ENCODE assay signal across 23 cellular contexts in the genomic region with DNA sequence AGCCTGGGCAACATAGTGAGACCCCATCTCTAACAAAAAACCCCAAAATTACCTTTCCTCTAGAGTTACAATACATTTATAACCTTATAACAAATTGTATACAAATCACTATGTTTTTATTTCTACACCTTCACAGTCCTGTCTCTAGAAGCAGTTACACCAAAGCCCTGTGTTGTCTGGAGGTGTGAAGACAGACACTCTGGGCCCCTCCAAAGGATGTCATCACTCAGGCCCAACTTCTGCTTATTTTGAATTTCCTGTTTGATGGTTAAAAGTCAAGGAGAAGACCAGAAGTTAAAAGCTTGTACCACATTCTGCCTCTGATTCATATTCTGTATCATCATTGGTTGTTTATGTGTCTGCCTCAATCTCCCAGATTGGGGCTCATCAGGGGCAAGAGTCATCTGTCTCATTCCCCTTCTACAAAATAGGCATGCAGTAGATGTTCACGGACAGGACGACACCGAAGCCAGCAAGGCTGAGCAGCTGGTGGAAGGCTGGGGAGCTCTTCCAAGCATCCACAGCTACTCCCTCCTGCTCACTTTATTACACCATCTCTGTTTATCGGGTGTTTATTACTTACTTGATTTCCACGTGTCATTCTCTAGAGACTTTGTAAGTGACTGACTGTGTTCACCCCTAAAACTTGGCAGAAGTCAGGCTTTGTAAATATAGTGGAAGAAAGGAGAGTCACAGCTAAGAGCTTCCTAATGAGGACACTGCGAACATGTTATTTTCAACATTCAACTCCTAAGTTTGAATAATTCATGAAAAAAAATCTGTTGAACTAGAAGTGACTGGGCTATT.
DNase-seq lines count a peak whose midpoint lies in the region; ATAC-seq and TF ChIP-seq lines count a peak whose summit lies in the region.
"Had no signal": no experiment of that assay in that cellular context is flagged by ENCODE, and none has a peak within 500 bp of the region (broad histone marks: within the 10 kb centered on the region; RNA-seq: fewer than 3 reads in every experiment).

No MANE protein-coding gene starts in this region.

- H3K4me3 ChIP-seq in fibroblast of mammary gland (ENCODE audit: control insufficient read depth, low read depth, low read length) (no peak overlapping the region), osteoblast (ENCODE audit: insufficient read depth, low read length) (no peak overlapping the region), brain microvascular endothelial cell (ENCODE audit: low read depth, low read length) (no peak overlapping the region)
- H3K4me3 ChIP-seq: A549, prostate gland, spleen, stomach had no signal

- TF ChIP-seq CTCF in natural killer cell (IDR thresholded peaks at IDR 0.05) (no peak), fibroblast of mammary gland (conservative IDR thresholded peaks at IDR 0.05; ENCODE audit: control insufficient read depth, insufficient read depth, low read depth, low read length) (no peak), osteoblast (IDR thresholded peaks at IDR 0.05; ENCODE audit: extremely low read depth, low read depth, low read length) (no peak), osteocyte (IDR thresholded peaks at IDR 0.05) (no peak), brain microvascular endothelial cell (IDR thresholded peaks at IDR 0.05; ENCODE audit: low read depth, low read length, missing control alignments) (no peak)

- H3K4me1 ChIP-seq in osteoblast (ENCODE audit: insufficient read depth, low read length): peaks cover 28% of the 10 kb centered on the region
- H3K4me1 ChIP-seq: A549, Caco-2, prostate gland, stomach had no signal

- H3K36me3 ChIP-seq in osteoblast (ENCODE audit: insufficient read depth, low read length) (no peaks in the 10 kb centered on the region), brain microvascular endothelial cell (replicated peaks) (no peaks in the 10 kb centered on the region)
- H3K36me3 ChIP-seq: prostate gland, spleen, stomach had no signal

- no peak for DNase-seq in natural killer cell
- no peak for DNase-seq in natural killer cell treated with Interleukin-12 subunit alpha and Interleukin-12 subunit beta and Interleukin-15 and Interleukin-18, amount 100 ng/mL, for 72 hours (ENCODE audit: low spot score)
- DNase-seq in fibroblast of mammary gland (ENCODE audit: low read depth): peak; percentile 42
- DNase-seq in osteoblast (ENCODE audit: insufficient read length, low spot score, missing footprints): no peak
- DNase-seq in osteocyte (ENCODE audit: extremely low spot score, unreplicated experiment): no peak
- DNase-seq in globus pallidus (ENCODE audit: low spot score): no peak
- DNase-seq in brain microvascular endothelial cell: no peak
- DNase-seq: activated CD4-positive, alpha-beta T cell treated with anti-CD3 and anti-CD28 coated beads, Interleukin-2, amount 50 U/mL, for 4 hours; activated CD8-positive, alpha-beta memory T cell treated with anti-CD3 and anti-CD28 coated beads, Interleukin-2, amount 50 U/mL, for 48 hours; activated effector memory CD4-positive, alpha-beta T cell treated with anti-CD3 and anti-CD28 coated beads, Interleukin-2, amount 50 U/mL, for 16 hours; Caco-2; kidney glomerular epithelial cell; NCI-H1436 treated with DMSO at 0.1 percent for 48 hours; SHP77 treated with DMSO at 0.1 percent for 48 hours; spleen; stimulated activated CD4-positive, alpha-beta T cell treated with anti-CD3 and anti-CD28 coated beads, Interleukin-4, amount 100 ng/mL, for 24 hours; stomach; T-helper 17 cell had no signal

- H3K27ac ChIP-seq in osteoblast (ENCODE audit: low read depth, low read length) (no peak overlapping the region), brain microvascular endothelial cell (no peak overlapping the region)
- H3K27ac ChIP-seq: A549, prostate gland, spleen, stomach, VCaP had no signal

- H3K9me3 Mint-ChIP-seq in natural killer cell (no peaks in the 10 kb centered on the region), osteocyte (ENCODE audit: unreplicated experiment) (no peaks in the 10 kb centered on the region)
- H3K9me3 Mint-ChIP-seq in natural killer cell treated with Interleukin-12 subunit alpha and Interleukin-12 subunit beta and Interleukin-15 and Interleukin-18, amount 100 ng/mL, for 72 hours: no peaks in the 10 kb centered on the region
- H3K9me3 Mint-ChIP-seq: neural crest cell had no signal

- H3K27me3 ChIP-seq in osteoblast (ENCODE audit: insufficient read depth, low read length) (no peaks in the 10 kb centered on the region), brain microvascular endothelial cell (replicated peaks) (no peaks in the 10 kb centered on the region)
- H3K27me3 ChIP-seq: spleen, stomach had no signal

- H2AFZ ChIP-seq in osteoblast (ENCODE audit: low read length): peak overlapping the region; percentile 24

- H3K27ac Mint-ChIP-seq in natural killer cell: no peak overlapping the region
- H3K27ac Mint-ChIP-seq in natural killer cell treated with Interleukin-12 subunit alpha and Interleukin-12 subunit beta and Interleukin-15 and Interleukin-18, amount 100 ng/mL, for 72 hours: no peak overlapping the region
- no peak overlapping the region for H3K27ac Mint-ChIP-seq in osteocyte (ENCODE audit: unreplicated experiment)
- H3K27ac Mint-ChIP-seq: T-helper 17 cell had no signal

- H4K20me1 ChIP-seq in osteoblast (ENCODE audit: insufficient read depth, low read length): no peaks in the 10 kb centered on the region

- no peak overlapping the region for H3K4me2 ChIP-seq in osteoblast (ENCODE audit: insufficient read depth, low read length)
- H3K4me2 ChIP-seq: A549 had no signal

- ATAC-seq in natural killer cell (peak in 2 of 3 donors; percentile 49 to 69), GM21737 (IDR thresholded peaks at IDR 0.05; ENCODE audit: unreplicated experiment) (no peak)
- no peak for ATAC-seq in natural killer cell treated with Interleukin-12 subunit alpha and Interleukin-12 subunit beta and Interleukin-15 and Interleukin-18, amount 100 ng/mL, for 72 hours
- ATAC-seq: A549, T-helper 17 cell had no signal

- no peaks in the 10 kb centered on the region for H3K79me2 ChIP-seq in osteoblast (ENCODE audit: insufficient read depth, low read length)

- H3K36me3 Mint-ChIP-seq in natural killer cell (no peaks in the 10 kb centered on the region), osteocyte (ENCODE audit: unreplicated experiment) (no peaks in the 10 kb centered on the region)
- no peaks in the 10 kb centered on the region for H3K36me3 Mint-ChIP-seq in natural killer cell treated with Interleukin-12 subunit alpha and Interleukin-12 subunit beta and Interleukin-15 and Interleukin-18, amount 100 ng/mL, for 72 hours

- intact Hi-C loops in natural killer cell (cut with micrococcal nuclease): no loop called here

- in situ Hi-C loops in brain microvascular endothelial cell (cut with HindIII; ENCODE audit: low pct_ligation_motif_present, low sequenced_read_pairs): no loop called here

- H3K4me3 Mint-ChIP-seq in natural killer cell (no peak overlapping the region), osteocyte (ENCODE audit: unreplicated experiment) (no peak overlapping the region)
- no peak overlapping the region for H3K4me3 Mint-ChIP-seq in natural killer cell treated with Interleukin-12 subunit alpha and Interleukin-12 subunit beta and Interleukin-15 and Interleukin-18, amount 100 ng/mL, for 72 hours
- H3K4me3 Mint-ChIP-seq: neural crest cell, T-helper 17 cell had no signal

- H3K4me1 Mint-ChIP-seq in natural killer cell: peaks cover 0 to 6% of the 10 kb centered on the region in 2 donors
- no peaks in the 10 kb centered on the region for H3K4me1 Mint-ChIP-seq in natural killer cell treated with Interleukin-12 subunit alpha and Interleukin-12 subunit beta and Interleukin-15 and Interleukin-18, amount 100 ng/mL, for 72 hours (ENCODE audit: low read depth in 2 of 2)
- no peaks in the 10 kb centered on the region for H3K4me1 Mint-ChIP-seq in osteocyte (ENCODE audit: unreplicated experiment)
- H3K4me1 Mint-ChIP-seq: T-helper 17 cell had no signal

- no peaks in the 10 kb centered on the region for H3K27me3 Mint-ChIP-seq in natural killer cell (ENCODE audit: low read depth in 2 of 2)
- H3K27me3 Mint-ChIP-seq in natural killer cell treated with Interleukin-12 subunit alpha and Interleukin-12 subunit beta and Interleukin-15 and Interleukin-18, amount 100 ng/mL, for 72 hours: peaks cover 0 to 3% of the 10 kb centered on the region in 2 donors
- peaks cover 1% of the 10 kb centered on the region for H3K27me3 Mint-ChIP-seq in osteocyte (ENCODE audit: unreplicated experiment)

- no peaks in the 10 kb centered on the region for H3K9me3 ChIP-seq in osteoblast (ENCODE audit: low read depth, low read length)
- H3K9me3 ChIP-seq: A549, Caco-2, prostate gland, spleen, stomach had no signal

Comparison
In these comparisons a context has a peak if more than half of its experiments do, and no peak if none do; other contexts are left out.
1. ATAC-seq: peak in natural killer cell (2 of 3); none in natural killer cell treated with Interleukin-12 subunit alpha and Interleukin-12 subunit beta and Interleukin-15 and Interleukin-18, amount 100 ng/mL, for 72 hours (0 of 2) and GM21737 (single experiment).